Comparison of ENCODE assay signal across 9 cellular contexts in the genomic region with DNA sequence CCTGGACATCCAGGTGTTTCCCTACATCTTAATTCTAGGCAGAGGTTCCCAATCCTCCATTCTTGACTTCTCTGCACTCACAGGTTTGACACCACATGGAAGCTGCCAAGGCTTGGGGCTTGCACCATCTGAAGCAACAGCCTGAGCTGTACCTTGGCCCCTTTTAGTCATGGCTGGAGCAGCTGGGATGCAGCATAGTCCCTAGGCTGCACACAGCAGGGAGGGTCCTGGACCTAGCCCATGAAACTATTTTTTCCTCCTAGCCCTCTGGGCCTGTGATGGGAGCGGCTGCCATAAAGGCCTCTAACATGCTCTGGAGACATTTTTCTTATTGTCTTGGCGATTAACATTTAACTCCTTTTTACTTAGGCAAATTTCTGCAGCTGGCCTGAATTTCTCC.
"Had no signal": no experiment of that assay in that cellular context is flagged by ENCODE, and none has a peak within 500 bp of the region (broad histone marks: within the 10 kb centered on the region; RNA-seq: fewer than 3 reads in every experiment).

No MANE protein-coding gene starts in this region.

- H3K9ac ChIP-seq: KMS-11 had no signal

- H3K4me2 ChIP-seq: KMS-11 had no signal

- H3K4me1 Mint-ChIP-seq: IgD-negative memory B cell had no signal

- H3K36me3 Mint-ChIP-seq: IgD-negative memory B cell had no signal

- DNase-seq: IMR-90, KBM-7, KG1 had no signal

- H3K27me3 Mint-ChIP-seq: IgD-negative memory B cell had no signal

- FAIRE-seq: HepG2, HTR-8/SVneo, K562 had no signal

- H3K4me3 ChIP-seq: K562 had no signal

- H3K27ac ChIP-seq: HL-60, KMS-11 had no signal

- ATAC-seq: HepG2, K562 had no signal

- H3K4me3 Mint-ChIP-seq: IgD-negative memory B cell had no signal
